ENCODE assay signal across 11 cellular contexts in the genomic region with DNA sequence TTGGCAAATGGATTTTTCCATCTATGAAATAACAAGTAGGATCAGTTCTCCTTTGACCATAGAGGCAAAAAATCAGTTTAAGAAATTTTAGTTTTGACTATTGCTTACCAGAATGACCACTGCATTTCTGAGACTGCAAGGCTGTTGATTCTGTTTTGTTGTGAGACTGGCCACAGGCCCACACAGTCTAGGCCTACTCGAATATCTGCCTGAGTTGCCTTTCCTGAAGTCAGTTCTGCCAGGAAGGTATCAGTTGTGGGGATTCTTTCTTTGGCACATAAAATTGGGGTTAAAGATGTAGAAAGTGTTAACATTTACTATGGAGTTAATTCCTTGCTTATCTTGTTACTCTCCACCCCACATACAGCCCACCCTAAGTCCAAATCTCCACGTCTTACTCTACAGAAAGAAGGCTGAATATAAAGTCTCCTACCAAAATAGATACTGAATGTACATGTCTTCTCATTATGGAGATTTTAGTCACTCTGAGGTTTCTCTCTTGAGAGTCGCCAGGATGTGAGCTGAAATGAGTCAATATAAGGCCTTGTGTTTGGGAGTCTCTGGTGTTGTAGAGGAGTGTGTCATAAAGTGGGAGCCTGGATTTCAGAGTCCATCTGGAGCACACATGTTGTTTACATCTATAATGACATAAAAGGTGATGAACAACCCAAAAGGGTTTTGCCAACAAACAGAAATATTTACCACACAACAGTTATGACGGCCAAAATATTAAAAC. TPM values are rescaled to one million over a fixed set of nuclear protein-coding genes. Genes with fewer than 3 reads are reported as not detected.
DNase-seq lines count a peak whose midpoint lies in the region; ATAC-seq and TF ChIP-seq lines count a peak whose summit lies in the region.
"Had no signal": no experiment of that assay in that cellular context is flagged by ENCODE, and none has a peak within 500 bp of the region (broad histone marks: within the 10 kb centered on the region; RNA-seq: fewer than 3 reads in every experiment).

No MANE protein-coding gene starts in this region.

- H3K4me3 ChIP-seq in fibroblast of lung (replicated peaks in 1 of 4; ENCODE audit: control extremely low read depth in 1 of 4, insufficient read depth in 1 of 4, low read depth in 3 of 4, low read length in 4 of 4) (peak overlapping the region in 1 of 4 experiments; percentile 3), skeletal muscle tissue (ENCODE audit: low read length in 3 of 3) (no peak overlapping the region), thyroid gland (replicated peaks in 1 of 3) (no peak overlapping the region)
- H3K4me3 ChIP-seq: lower lobe of right lung had no signal

- WGBS in thyroid gland, 2 donors = 76 to 86% methylated on average over 4 of the region's 4 CpGs

- H3K9ac ChIP-seq in fibroblast of lung (ENCODE audit: insufficient read depth, low read length) (no peak overlapping the region), skeletal muscle tissue (ENCODE audit: low read depth in 1 of 3, low read length in 3 of 3) (no peak overlapping the region)

- DNase-seq in activated CD4-positive, CD25-positive, alpha-beta regulatory T cell treated with anti-CD3 and anti-CD28 coated beads, Interleukin-2, amount 50 U/mL, for 72 hours = no peak
- DNase-seq in RPMI7951 (ENCODE audit: low read depth) (peak; percentile 97), fibroblast of lung (ENCODE audit: low read depth in 2 of 2) (peak; percentile 93 to 95), NCI-H2171 treated with DMSO at 0.1 percent for 48 hours (lab: John Stamatoyannopoulos, UW) (no peak), thyroid gland (no peak)
- DNase-seq: 8988T, lower lobe of right lung, NCI-H187 treated with DMSO at 0.1 percent for 48 hours had no signal

- H2AFZ ChIP-seq in fibroblast of lung (ENCODE audit: low read length) = peak overlapping the region; percentile 6

- H3K79me2 ChIP-seq in fibroblast of lung (ENCODE audit: control insufficient read depth, insufficient read depth, low read length) = no peaks in the 10 kb centered on the region

- H3K27me3 ChIP-seq in fibroblast of lung (ENCODE audit: control insufficient read depth, insufficient read depth, low read length) = no peaks in the 10 kb centered on the region
- no peaks in the 10 kb centered on the region for H3K27me3 ChIP-seq in skeletal muscle tissue (ENCODE audit: control insufficient read depth in 3 of 3, insufficient read depth in 3 of 3, low read length in 3 of 3)
- no peaks in the 10 kb centered on the region for H3K27me3 ChIP-seq in thyroid gland

- no peaks in the 10 kb centered on the region for H3K9me3 ChIP-seq in fibroblast of lung (ENCODE audit: control insufficient read depth, insufficient read depth, low read depth, low read length)
- H3K9me3 ChIP-seq in skeletal muscle tissue (ENCODE audit: control insufficient read depth in 3 of 3, low read length in 3 of 3) = peaks cover 0 to 3% (median 0%) of the 10 kb centered on the region in 3 donors
- H3K9me3 ChIP-seq in thyroid gland = no peaks in the 10 kb centered on the region

- H4K20me1 ChIP-seq in fibroblast of lung (ENCODE audit: control insufficient read depth, extremely low read depth, insufficient read depth, low read length) = no peaks in the 10 kb centered on the region

- H3K4me2 ChIP-seq in fibroblast of lung (ENCODE audit: extremely low read depth, insufficient read depth, low read length) = no peak overlapping the region

- peaks cover 6% of the 10 kb centered on the region for H3K4me1 ChIP-seq in fibroblast of lung (ENCODE audit: control insufficient read depth, extremely low read depth, insufficient read depth, low read length)
- no peaks in the 10 kb centered on the region for H3K4me1 ChIP-seq in skeletal muscle tissue (ENCODE audit: control insufficient read depth in 3 of 3, insufficient read depth in 3 of 3, low read length in 3 of 3)
- no peaks in the 10 kb centered on the region for H3K4me1 ChIP-seq in thyroid gland
- H3K4me1 ChIP-seq: lower lobe of right lung had no signal

- TF ChIP-seq CTCF in fibroblast of lung (conservative IDR thresholded peaks at IDR 0.05 in 1 of 2, IDR thresholded peaks at IDR 0.05 in 1 of 2; ENCODE audit: low read depth in 1 of 2, low read length in 2 of 2) (no peak), thyroid gland (IDR thresholded peaks at IDR 0.05) (no peak)

- peak overlapping the region; percentile 75 for H3K27ac ChIP-seq in fibroblast of lung (ENCODE audit: insufficient read depth, low read length)
- H3K27ac ChIP-seq in skeletal muscle tissue (ENCODE audit: low read depth, low read length) = peak overlapping the region; percentile 49
- no peak overlapping the region for H3K27ac ChIP-seq in thyroid gland
- H3K27ac ChIP-seq: lower lobe of right lung had no signal

- no peak for TF ChIP-seq POLR2A in thyroid gland (IDR thresholded peaks at IDR 0.05)

- peak; percentile 8 to 24 for ATAC-seq in activated CD4-positive, CD25-positive, alpha-beta regulatory T cell treated with anti-CD3 and anti-CD28 coated beads, Interleukin-2, amount 50 U/mL, for 24 hours
- ATAC-seq in GM21825 (IDR thresholded peaks at IDR 0.05; ENCODE audit: unreplicated experiment) = no peak
- ATAC-seq: lower lobe of right lung had no signal

- H3K36me3 ChIP-seq in fibroblast of lung (ENCODE audit: control insufficient read depth, insufficient read depth, low read length) = no peaks in the 10 kb centered on the region
- H3K36me3 ChIP-seq in skeletal muscle tissue (ENCODE audit: control insufficient read depth in 3 of 3, insufficient read depth in 3 of 3, low read length in 3 of 3) = no peaks in the 10 kb centered on the region
- no peaks in the 10 kb centered on the region for H3K36me3 ChIP-seq in thyroid gland
- H3K36me3 ChIP-seq: lower lobe of right lung had no signal

- intact Hi-C loops in thyroid gland (cut with DNase I) = no loop called here

RNA-seq across cellular contexts. Expression of gene WWTR1, which starts 45.0 kb away (rescaled TPM):
- total RNA-seq in RPMI7951 (2014; rRNA removed; shearing (Covaris generic)) = 103 and 107 TPM in 2 replicates
- total RNA-seq in fibroblast of lung (13.7 and 14.1 TPM in 2 replicates), skeletal muscle tissue (34.4 TPM), thyroid gland (10 to 100 TPM; 56.7 to 87.6 (median 78.5) TPM)
- polyA plus RNA-seq in fibroblast of lung = 71.5 and 89.4 TPM in 2 replicates
- 42.5 and 44.5 TPM in 2 replicates for polyA plus RNA-seq in fibroblast of lung (2012)
- polyA minus RNA-seq in fibroblast of lung (ENCODE audit: low replicate concordance) = 124 and 139 TPM in 2 replicates

RNA-seq across cellular contexts. Expression of gene COMMD2, which starts 49.4 kb away (rescaled TPM):
- total RNA-seq in RPMI7951 (2014; rRNA removed; shearing (Covaris generic)) = 40.5 and 50.8 TPM in 2 replicates
- 28.0 and 28.6 TPM in 2 replicates for total RNA-seq in fibroblast of lung
- 36.8 and 50.7 TPM in 2 replicates for polyA plus RNA-seq in fibroblast of lung
- polyA plus RNA-seq in fibroblast of lung (2012) = 16.4 and 19.0 TPM in 2 replicates
- polyA minus RNA-seq in fibroblast of lung (ENCODE audit: low replicate concordance) = 0.15 and 6.1 TPM in 2 replicates
- 22.4 TPM for total RNA-seq in skeletal muscle tissue
- total RNA-seq in thyroid gland = 10 to 100 TPM; 36.4 to 56.5 (median 45.6) TPM

Comparison
In these comparisons a context has a peak if more than half of its experiments do, and no peak if none do; other contexts are left out.
1. DNase-seq: peak in RPMI7951 (single experiment) and fibroblast of lung (2 of 2); none in activated CD4-positive, CD25-positive, alpha-beta regulatory T cell treated with anti-CD3 and anti-CD28 coated beads, Interleukin-2, amount 50 U/mL, for 72 hours (single experiment), NCI-H2171 treated with DMSO at 0.1 percent for 48 hours (single experiment) and thyroid gland (0 of 2).
2. H3K27ac ChIP-seq: peak in fibroblast of lung (single experiment) and skeletal muscle tissue (single experiment); none in thyroid gland (0 of 3).